In the genomic region with DNA sequence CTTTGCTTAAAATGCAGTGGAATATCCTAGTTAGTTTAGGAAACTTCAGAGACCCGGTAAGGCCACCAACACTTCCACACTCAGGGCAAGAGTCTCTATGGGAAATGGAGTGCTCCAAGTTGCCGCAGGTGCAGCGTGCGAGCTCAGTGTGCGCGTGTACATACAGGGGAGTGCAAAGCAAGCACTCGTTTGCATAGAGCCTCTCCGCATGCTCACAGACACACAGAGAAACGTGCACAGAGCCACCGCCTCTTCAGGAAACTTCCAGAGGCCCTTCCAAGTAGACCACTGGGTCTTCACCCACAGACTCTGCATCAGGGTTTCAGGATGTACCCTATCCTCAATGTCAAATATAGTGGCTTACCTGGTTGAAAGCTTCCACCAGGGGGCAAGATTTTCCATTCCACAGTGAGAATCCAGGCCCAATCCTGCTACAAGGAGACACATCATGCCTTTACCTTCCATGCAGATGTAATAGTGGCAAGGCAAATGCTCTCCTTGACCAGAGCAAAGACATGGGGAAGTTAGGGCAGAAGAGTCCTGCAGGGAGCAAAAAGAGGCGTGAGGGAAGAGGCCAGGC, we compare ENCODE assay signal across 10 cellular contexts.
DNase-seq lines count a peak whose midpoint lies in the region; ATAC-seq and TF ChIP-seq lines count a peak whose summit lies in the region.
"Had no signal": no experiment of that assay in that cellular context is flagged by ENCODE, and none has a peak within 500 bp of the region (broad histone marks: within the 10 kb centered on the region; RNA-seq: fewer than 3 reads in every experiment).

No MANE protein-coding gene starts in this region.

- ATAC-seq in activated naive CD8-positive, alpha-beta T cell treated with anti-CD3 and anti-CD28 coated beads, Interleukin-2, amount 50 U/mL, for 24 hours: no peak

- no peak overlapping the region for H3K4me3 ChIP-seq in WERI-Rb-1 (ENCODE audit: low read depth, low read length)
- H3K4me3 ChIP-seq: suprapubic skin had no signal

- H3K27ac Mint-ChIP-seq in neural crest cell (ENCODE audit: unreplicated experiment): no peak overlapping the region
- no peak overlapping the region for H3K27ac Mint-ChIP-seq in activated naive CD8-positive, alpha-beta T cell treated with anti-CD3 and anti-CD28 coated beads, Interleukin-2, amount 50 U/mL, for 24 hours

- no peaks in the 10 kb centered on the region for H3K9me3 ChIP-seq in WERI-Rb-1 (ENCODE audit: severe bottlenecking)
- H3K9me3 ChIP-seq: suprapubic skin had no signal

- no peak overlapping the region for H3K4me3 Mint-ChIP-seq in neural crest cell
- H3K4me3 Mint-ChIP-seq in activated naive CD8-positive, alpha-beta T cell treated with anti-CD3 and anti-CD28 coated beads, Interleukin-2, amount 50 U/mL, for 24 hours: no peak overlapping the region

- H3K36me3 ChIP-seq in WERI-Rb-1: no peaks in the 10 kb centered on the region
- H3K36me3 ChIP-seq: suprapubic skin had no signal

- no peaks in the 10 kb centered on the region for H3K27me3 Mint-ChIP-seq in neural crest cell (ENCODE audit: low read depth)
- H3K27me3 Mint-ChIP-seq in activated naive CD8-positive, alpha-beta T cell treated with anti-CD3 and anti-CD28 coated beads, Interleukin-2, amount 50 U/mL, for 24 hours: peaks cover 4% of the 10 kb centered on the region

- H3K4me1 Mint-ChIP-seq in neural crest cell: no peaks in the 10 kb centered on the region
- no peaks in the 10 kb centered on the region for H3K4me1 Mint-ChIP-seq in activated naive CD8-positive, alpha-beta T cell treated with anti-CD3 and anti-CD28 coated beads, Interleukin-2, amount 50 U/mL, for 24 hours

- H3K27ac ChIP-seq in WERI-Rb-1: no peak overlapping the region
- H3K27ac ChIP-seq: suprapubic skin had no signal

- TF ChIP-seq CTCF in WERI-Rb-1 (IDR thresholded peaks at IDR 0.05; ENCODE audit: low read depth, low read length) (peak; percentile 67), neural crest cell (conservative IDR thresholded peaks at IDR 0.05) (peak; percentile 54)

- no peaks in the 10 kb centered on the region for H3K9me3 Mint-ChIP-seq in neural crest cell
- no peaks in the 10 kb centered on the region for H3K9me3 Mint-ChIP-seq in activated naive CD8-positive, alpha-beta T cell treated with anti-CD3 and anti-CD28 coated beads, Interleukin-2, amount 50 U/mL, for 24 hours

- H3K27me3 ChIP-seq in WERI-Rb-1 (ENCODE audit: insufficient read depth, low read depth, severe bottlenecking): no peaks in the 10 kb centered on the region
- H3K27me3 ChIP-seq: suprapubic skin had no signal

- DNase-seq in NCI-H345 (lab: John Stamatoyannopoulos, UW): peak; percentile 51
- DNase-seq in NCI-H345 treated with DMSO at 0.1 percent for 48 hours (lab: John Stamatoyannopoulos, UW; ENCODE audit: unreplicated experiment): no peak
- peak; percentile 47 for DNase-seq in HuH-7 (ENCODE audit: low spot score)
- DNase-seq in WERI-Rb-1: peak; percentile 59
- no peak for DNase-seq in neural crest cell (ENCODE audit: low read depth, low spot score)
- DNase-seq in OCI-M2 (lab: John Stamatoyannopoulos, UW; ENCODE audit: unreplicated experiment): no peak
- DNase-seq in NCI-H2107 (lab: John Stamatoyannopoulos, UW): no peak
- DNase-seq in activated naive CD8-positive, alpha-beta T cell treated with anti-CD3 and anti-CD28 coated beads, Interleukin-2, amount 50 U/mL, for 24 hours: no peak
- DNase-seq: effector memory CD4-positive, alpha-beta T cell had no signal

- H3K36me3 Mint-ChIP-seq in neural crest cell (ENCODE audit: low read depth): no peaks in the 10 kb centered on the region
- H3K36me3 Mint-ChIP-seq in activated naive CD8-positive, alpha-beta T cell treated with anti-CD3 and anti-CD28 coated beads, Interleukin-2, amount 50 U/mL, for 24 hours (ENCODE audit: low read depth): no peaks in the 10 kb centered on the region

Comparison
In these comparisons a context has a peak if more than half of its experiments do, and no peak if none do; other contexts are left out.
1. DNase-seq: peak in NCI-H345 (single experiment), HuH-7 (single experiment) and WERI-Rb-1 (single experiment); none in NCI-H345 treated with DMSO at 0.1 percent for 48 hours (single experiment), neural crest cell (single experiment), OCI-M2 (single experiment), NCI-H2107 (single experiment) and activated naive CD8-positive, alpha-beta T cell treated with anti-CD3 and anti-CD28 coated beads, Interleukin-2, amount 50 U/mL, for 24 hours (single experiment).